Comparison of ENCODE assay signal across 15 cellular contexts in genomic region chr3:48863122-48863521, GRCh38.
"Had no signal": no experiment of that assay in that cellular context is flagged by ENCODE, and none has a peak within 500 bp of the region (broad histone marks: within the 10 kb centered on the region; RNA-seq: fewer than 3 reads in every experiment).

No MANE protein-coding gene starts in this region.

- H3K4me3 ChIP-seq: dorsolateral prefrontal cortex, gastroesophageal sphincter, heart right ventricle, lung, pancreas, right lobe of liver, smooth muscle cell had no signal

- DNase-seq: activated CD4-positive, alpha-beta T cell treated with anti-CD3 and anti-CD28 coated beads, Interleukin-2, amount 50 U/mL, for 4 hours; dorsolateral prefrontal cortex; endodermal cell; heart right ventricle; immature natural killer cell; pancreas; stimulated activated CD4-positive, alpha-beta T cell treated with anti-CD3 and anti-CD28 coated beads, Interleukin-4, amount 100 ng/mL, for 1 hour; T-helper 2 cell had no signal

- H3K4me2 ChIP-seq: smooth muscle cell had no signal

- H3K9me3 ChIP-seq: gastroesophageal sphincter, heart right ventricle, neutrophil, pancreas, right lobe of liver had no signal

- H3K4me1 ChIP-seq: gastroesophageal sphincter, heart right ventricle, pancreas had no signal

- ATAC-seq: gastroesophageal sphincter; heart right ventricle; natural killer cell treated with Interleukin-12 subunit alpha and Interleukin-12 subunit beta and Interleukin-15 and Interleukin-18, amount 100 ng/mL, for 72 hours; pancreas; stimulated activated memory B cell treated with anti-CD40 and anti-IgM and Interleukin-4, amounts not matched to agents 10 μg/mL and 1 μg/mL and 100 μg/mL, for 72 hours had no signal

- H3K27ac ChIP-seq: dorsolateral prefrontal cortex, gastroesophageal sphincter, heart right ventricle, neutrophil, pancreas had no signal

- H3K27me3 ChIP-seq: dorsolateral prefrontal cortex, gastroesophageal sphincter, heart right ventricle, neutrophil, pancreas, right lobe of liver had no signal
